ENCODE assay signal across 21 cellular contexts in the genomic region with DNA sequence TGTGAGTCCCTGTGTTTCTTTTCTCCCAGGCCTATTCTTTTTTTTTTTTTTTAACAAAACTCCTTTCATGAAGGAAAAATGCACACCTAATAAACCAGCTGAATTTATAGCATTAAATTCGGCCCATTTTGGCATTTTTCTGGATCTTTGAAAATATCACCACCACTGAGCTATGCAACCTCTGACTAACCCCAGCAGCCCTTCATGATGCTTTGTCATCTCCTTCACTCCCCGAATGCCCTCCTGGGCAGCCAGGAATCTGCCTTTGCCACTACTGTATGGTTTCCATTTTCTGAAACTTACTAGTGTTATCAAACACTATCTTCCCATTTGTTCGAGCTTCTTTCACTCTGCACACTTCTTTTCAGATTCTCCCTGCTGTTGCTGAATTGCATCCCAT.
"Had no signal": no experiment of that assay in that cellular context is flagged by ENCODE, and none has a peak within 500 bp of the region (broad histone marks: within the 10 kb centered on the region; RNA-seq: fewer than 3 reads in every experiment).

No MANE protein-coding gene starts in this region.

- FAIRE-seq: endothelial cell of umbilical vein, TTC549 had no signal

- H3K27ac ChIP-seq: cardiac muscle cell, esophagus squamous epithelium, neutrophil, sigmoid colon, upper lobe of right lung had no signal

- H3K36me3 Mint-ChIP-seq: activated naive CD8-positive, alpha-beta T cell treated with anti-CD3 and anti-CD28 coated beads for 36 hours; natural killer cell treated with Interleukin-12 subunit alpha and Interleukin-12 subunit beta and Interleukin-15 and Interleukin-18, amount 100 ng/mL, for 72 hours; stimulated activated naive B cell treated with anti-CD40 and anti-IgM and Interleukin-4, amounts not matched to agents 10 μg/mL and 1 μg/mL and 100 μg/mL, for 72 hours had no signal

- H3K27me3 Mint-ChIP-seq: stimulated activated naive B cell treated with anti-CD40 and anti-IgM and Interleukin-4, amounts not matched to agents 10 μg/mL and 1 μg/mL and 100 μg/mL, for 72 hours had no signal

- H3K4me1 ChIP-seq: esophagus squamous epithelium, sigmoid colon, upper lobe of right lung had no signal

- H3K4me3 ChIP-seq: cardiac muscle cell, esophagus squamous epithelium, sigmoid colon, upper lobe of right lung had no signal

- ATAC-seq: activated CD8-positive, alpha-beta T cell treated with anti-CD3 and anti-CD28 coated beads for 36 hours; activated T-helper 17 cell treated with anti-CD3 and anti-CD28 coated beads, Interleukin-2, amount 50 U/mL, for 72 hours; natural killer cell treated with Interleukin-12 subunit alpha and Interleukin-12 subunit beta and Interleukin-15 and Interleukin-18, amount 100 ng/mL, for 72 hours had no signal

- H3K27ac Mint-ChIP-seq: activated CD4-positive, alpha-beta T cell treated with anti-CD3 and anti-CD28 coated beads, Interleukin-2, amount 10 ng/mL, durations not matched to agents 24 days and 14 days; activated CD8-positive, alpha-beta T cell treated with anti-CD3 and anti-CD28 coated beads for 36 hours; activated naive CD8-positive, alpha-beta T cell treated with anti-CD3 and anti-CD28 coated beads for 36 hours; activated T-helper 17 cell treated with anti-CD3 and anti-CD28 coated beads, Interleukin-2, amount 50 U/mL, for 72 hours; natural killer cell treated with Interleukin-12 subunit alpha and Interleukin-12 subunit beta and Interleukin-15 and Interleukin-18, amount 100 ng/mL, for 72 hours had no signal

- DNase-seq: activated CD4-positive, alpha-beta T cell treated with anti-CD3 and anti-CD28 coated beads, Interleukin-2, amount 10 ng/mL, durations not matched to agents 24 days and 14 days; activated naive CD4-positive, alpha-beta T cell; activated naive CD8-positive, alpha-beta T cell treated with anti-CD3 and anti-CD28 coated beads for 36 hours; activated T-cell treated with anti-CD3 and anti-CD28 coated beads, Interleukin-2, amount 50 U/mL, for 1 hour; amniotic stem cell; dermis blood vessel endothelial cell; effector memory CD4-positive, alpha-beta T cell; esophagus squamous epithelium; mesendoderm; sigmoid colon; stimulated activated CD4-positive, alpha-beta T cell treated with anti-CD3 and anti-CD28 coated beads, Interleukin-4, amount 100 ng/mL, for 4 hours had no signal

- H3K36me3 ChIP-seq: cardiac muscle cell, esophagus squamous epithelium, neutrophil, sigmoid colon, spleen, upper lobe of right lung had no signal

- H3K9me3 ChIP-seq: esophagus squamous epithelium, neutrophil, sigmoid colon, upper lobe of right lung had no signal

- H3K4me1 Mint-ChIP-seq: activated CD4-positive, alpha-beta T cell treated with anti-CD3 and anti-CD28 coated beads, Interleukin-2, amount 10 ng/mL, durations not matched to agents 24 days and 14 days; activated naive CD8-positive, alpha-beta T cell treated with anti-CD3 and anti-CD28 coated beads for 36 hours; activated T-helper 17 cell treated with anti-CD3 and anti-CD28 coated beads, Interleukin-2, amount 50 U/mL, for 72 hours had no signal

- H3K27me3 ChIP-seq: cardiac muscle cell had no signal

- H3K9me3 Mint-ChIP-seq: activated CD4-positive, alpha-beta T cell treated with anti-CD3 and anti-CD28 coated beads, Interleukin-2, amount 10 ng/mL, durations not matched to agents 24 days and 14 days; activated CD8-positive, alpha-beta T cell treated with anti-CD3 and anti-CD28 coated beads for 36 hours; activated naive CD8-positive, alpha-beta T cell treated with anti-CD3 and anti-CD28 coated beads for 36 hours; activated T-helper 17 cell treated with anti-CD3 and anti-CD28 coated beads, Interleukin-2, amount 50 U/mL, for 72 hours; natural killer cell treated with Interleukin-12 subunit alpha and Interleukin-12 subunit beta and Interleukin-15 and Interleukin-18, amount 100 ng/mL, for 72 hours had no signal

- H3K4me3 Mint-ChIP-seq: activated CD4-positive, alpha-beta T cell treated with anti-CD3 and anti-CD28 coated beads, Interleukin-2, amount 10 ng/mL, durations not matched to agents 24 days and 14 days; activated CD8-positive, alpha-beta T cell treated with anti-CD3 and anti-CD28 coated beads for 36 hours; activated naive CD8-positive, alpha-beta T cell treated with anti-CD3 and anti-CD28 coated beads for 36 hours; activated T-helper 17 cell treated with anti-CD3 and anti-CD28 coated beads, Interleukin-2, amount 50 U/mL, for 72 hours; natural killer cell treated with Interleukin-12 subunit alpha and Interleukin-12 subunit beta and Interleukin-15 and Interleukin-18, amount 100 ng/mL, for 72 hours had no signal
